In genomic region chr7:130942211-130942964, GRCh38 we compare ENCODE assay signal across 8 cellular contexts.
DNase-seq lines count a peak whose midpoint lies in the region; ATAC-seq and TF ChIP-seq lines count a peak whose summit lies in the region.

No MANE protein-coding gene starts in this region.

- peak overlapping the region in 1 of 2 donors; percentile 19 for H3K27ac ChIP-seq in coronary artery

- H3K36me3 Mint-ChIP-seq in naive thymus-derived CD8-positive, alpha-beta T cell, result peaks cover 4 to 43% (median 6%) of the 10 kb centered on the region in 3 donors

- peaks cover 29 to 92% (median 86%) of the 10 kb centered on the region in 4 donors for H3K4me1 Mint-ChIP-seq in naive thymus-derived CD8-positive, alpha-beta T cell

- peak overlapping the region; percentile 23 for H3K4me3 ChIP-seq in coronary artery

- H3K27ac Mint-ChIP-seq in naive thymus-derived CD8-positive, alpha-beta T cell, result peak overlapping the region in 9 of 10 donors; percentile 82 to 98 (median 93)

- H3K27me3 Mint-ChIP-seq in naive thymus-derived CD8-positive, alpha-beta T cell, result no peaks in the 10 kb centered on the region

- peak overlapping the region; percentile 77 to 91 (median 82) for H3K4me3 Mint-ChIP-seq in naive thymus-derived CD8-positive, alpha-beta T cell

- POLR2A ChIA-PET in naive thymus-derived CD8-positive, alpha-beta T cell (lab: Charles Lee), result interaction anchor here (1.1 kb wide), 2 partner anchors 27 to 165 kb away, joined by 4 to 8 read pairs; no protein-coding TSS in a partner anchor

- TF ChIP-seq CTCF in coronary artery (IDR thresholded peaks at IDR 0.05), result no peak

- no peak for ATAC-seq in naive thymus-derived CD8-positive, alpha-beta T cell
- no peak for ATAC-seq in GM19455 (IDR thresholded peaks at IDR 0.05; ENCODE audit: unreplicated experiment)
- no peak for ATAC-seq in GM19395 (IDR thresholded peaks at IDR 0.05; ENCODE audit: unreplicated experiment)

- peak; percentile 45 for DNase-seq in COLO668 (lab: John Stamatoyannopoulos, UW; ENCODE audit: unreplicated experiment)
- peak; percentile 58 for DNase-seq in NCI-H2227 treated with DMSO at 0.1 percent for 48 hours (lab: John Stamatoyannopoulos, UW)
- no peak for DNase-seq in coronary artery (ENCODE audit: low spot score)
- DNase-seq in naive thymus-derived CD8-positive, alpha-beta T cell, result no peak
- no peak for DNase-seq in stimulated activated CD4-positive, alpha-beta T cell treated with anti-CD3 and anti-CD28 coated beads, Interleukin-15, amount 100 ng/mL, for 24 hours
- no peak for DNase-seq in putamen (ENCODE audit: low spot score)

- H3K9me3 Mint-ChIP-seq in naive thymus-derived CD8-positive, alpha-beta T cell, result no peaks in the 10 kb centered on the region

Comparison
In these comparisons a context has a peak if more than half of its experiments do, and no peak if none do; other contexts are left out.
1. DNase-seq: peak in COLO668 (single experiment) and NCI-H2227 treated with DMSO at 0.1 percent for 48 hours (single experiment); none in coronary artery (single experiment), naive thymus-derived CD8-positive, alpha-beta T cell (0 of 10), stimulated activated CD4-positive, alpha-beta T cell treated with anti-CD3 and anti-CD28 coated beads, Interleukin-15, amount 100 ng/mL, for 24 hours (single experiment) and putamen (single experiment).